Comparison of ENCODE assay signal across 6 cellular contexts in genomic region chr1:44805311-44806024, GRCh38. TPM values are rescaled to one million over a fixed set of nuclear protein-coding genes. Genes with fewer than 3 reads are reported as not detected.
A peak's percentile ranks its signal among the peaks of the same experiment; 100 is the strongest.
DNase-seq lines count a peak whose midpoint lies in the region; ATAC-seq and TF ChIP-seq lines count a peak whose summit lies in the region.
"Had no signal": no experiment of that assay in that cellular context is flagged by ENCODE, and none has a peak within 500 bp of the region (broad histone marks: within the 10 kb centered on the region; RNA-seq: fewer than 3 reads in every experiment).

No MANE protein-coding gene starts in this region.

- H3K27ac Mint-ChIP-seq in activated B cell treated with CpG ODN at 0.5 μM for 24 hours, result peak overlapping the region; percentile 31

- no peak overlapping the region for H3K4me3 Mint-ChIP-seq in activated B cell treated with CpG ODN at 0.5 μM for 24 hours

- H3K27me3 ChIP-seq in esophagus muscularis mucosa (no peaks in the 10 kb centered on the region), stomach (no peaks in the 10 kb centered on the region)

- TF ChIP-seq POLR2A in esophagus muscularis mucosa (IDR thresholded peaks at IDR 0.05; ENCODE audit: low read depth), result no peak
- TF ChIP-seq POLR2A in stomach (IDR thresholded peaks at IDR 0.05), result no peak

- DNase-seq in activated B cell treated with CpG ODN at 0.5 μM for 24 hours (no peak), esophagus muscularis mucosa (ENCODE audit: extremely low spot score) (no peak), stomach (no peak)
- DNase-seq: NCI-H82 had no signal

- TF ChIP-seq EP300 in esophagus muscularis mucosa (IDR thresholded peaks at IDR 0.05) (no peak), stomach (IDR thresholded peaks at IDR 0.05) (no peak)

- peaks cover 64% of the 10 kb centered on the region for H3K4me1 Mint-ChIP-seq in activated B cell treated with CpG ODN at 0.5 μM for 24 hours

- H3K36me3 ChIP-seq in esophagus muscularis mucosa (peaks cover 9 to 47% (median 41%) of the 10 kb centered on the region in 4 donors), stomach (peaks cover 28 to 47% (median 43%) of the 10 kb centered on the region in 4 donors)

- TF ChIP-seq CTCF in activated B cell treated with CpG ODN at 0.5 μM for 24 hours (IDR thresholded peaks at IDR 0.05) (no peak), esophagus muscularis mucosa (IDR thresholded peaks at IDR 0.05) (no peak), stomach (IDR thresholded peaks at IDR 0.05) (no peak)

- H3K9me3 ChIP-seq in esophagus muscularis mucosa (no peaks in the 10 kb centered on the region), stomach (no peaks in the 10 kb centered on the region)

- whole genome bisulfite sequencing in esophagus muscularis mucosa, result 83% methylated on average over 7 of the region's 20 CpGs
- whole genome bisulfite sequencing in stomach, 5 donors, result 91 to 94% (median 93%) methylated on average over 17 to 20 of the region's 20 CpGs

- H3K27me3 Mint-ChIP-seq in activated B cell treated with CpG ODN at 0.5 μM for 24 hours, result no peaks in the 10 kb centered on the region

- intact Hi-C loops in activated B cell treated with CpG ODN at 0.5 μM for 24 hours (cut with micrococcal nuclease), result loop anchor here (10.0 kb wide), 1 partner anchor 779 kb away; the partner anchor contains the start of gene NASP
- intact Hi-C loops in esophagus muscularis mucosa (cut with DNase I), result no loop called here
- intact Hi-C loops in stomach (cut with DNase I; ENCODE audit: low total_unique reads), result no loop called here

- no peaks in the 10 kb centered on the region for H3K9me3 Mint-ChIP-seq in activated B cell treated with CpG ODN at 0.5 μM for 24 hours

- CTCF ChIA-PET in activated B cell treated with CpG ODN at 0.5 μM for 24 hours (lab: Charles Lee), result no interaction called here

- ATAC-seq in activated B cell treated with CpG ODN at 0.5 μM for 24 hours (ENCODE audit: low read depth), result no peak
- no peak for ATAC-seq in GM19324 (IDR thresholded peaks at IDR 0.05; ENCODE audit: low FRiP score, unreplicated experiment)
- ATAC-seq in HG02588 (IDR thresholded peaks at IDR 0.05; ENCODE audit: unreplicated experiment), result no peak

- peaks cover 57% of the 10 kb centered on the region for H3K36me3 Mint-ChIP-seq in activated B cell treated with CpG ODN at 0.5 μM for 24 hours (ENCODE audit: low read depth)

- H3K4me3 ChIP-seq in esophagus muscularis mucosa (no peak overlapping the region), stomach (no peak overlapping the region)

- H3K4me1 ChIP-seq in esophagus muscularis mucosa (peaks cover 76 to 100% (median 92%) of the 10 kb centered on the region in 4 donors), stomach (peaks cover 62 to 96% (median 75%) of the 10 kb centered on the region in 4 donors)

- peak overlapping the region; percentile 96 to 97 (median 96) for H3K27ac ChIP-seq in esophagus muscularis mucosa (replicated peaks in 1 of 4)
- H3K27ac ChIP-seq in stomach, result peak overlapping the region in 3 of 5 donors; percentile 93 to 99 (median 97)

- POLR2A ChIA-PET in activated B cell treated with CpG ODN at 0.5 μM for 24 hours (lab: Charles Lee), result interaction anchor here (0.6 to 8.7 kb wide), 4 partner anchors 6 to 84 kb away, joined by 3 to 364 read pairs (median 144); partner anchors contain the start of gene BTBD19

RNA-seq across cellular contexts. Expression of gene DYNLT4, which starts 1.7 kb away (rescaled TPM):
- total RNA-seq in activated B cell treated with CpG ODN at 0.5 μM for 24 hours, result not detected in 2 replicates
- under 1 TPM in 1 of 4 donors, not detected in 3; 0.83 TPM for total RNA-seq in esophagus muscularis mucosa
- total RNA-seq in stomach, result 10 to 100 TPM in 1 of 5 donors, not detected in 4; 25.5 TPM
- 1 to 10 TPM in 1 of 3 donors, under 1 TPM in 2; 0.38 to 4.4 (median 0.50) TPM for polyA plus RNA-seq in stomach

RNA-seq across cellular contexts. Expression of gene BTBD19, which starts 2.9 kb away (rescaled TPM):
- 25.8 and 27.6 TPM in 2 replicates for total RNA-seq in activated B cell treated with CpG ODN at 0.5 μM for 24 hours
- total RNA-seq in esophagus muscularis mucosa, result 1 to 10 TPM; 2.7 to 6.6 (median 3.4) TPM
- 1 to 10 TPM in 2 of 5 donors, under 1 TPM in 1, not detected in 2; 0.89 to 4.1 (median 2.9) TPM for total RNA-seq in stomach
- polyA plus RNA-seq in stomach, result 1 to 10 TPM; 1.4 to 2.9 (median 2.8) TPM

RNA-seq across cellular contexts. Expression of gene PLK3, which starts 5.3 kb away (rescaled TPM):
- total RNA-seq in activated B cell treated with CpG ODN at 0.5 μM for 24 hours (63.0 and 82.0 TPM in 2 replicates), esophagus muscularis mucosa (10 to 100 TPM in 2 of 4 donors, 1 to 10 TPM in 2; 7.9 to 46.4 (median 10.5) TPM), stomach (10 to 100 TPM in 4 of 5 donors, under 1 TPM in 1; 0.58 to 30.4 (median 24.3) TPM)
- 10 to 100 TPM in 2 of 3 donors, 1 to 10 TPM in 1; 9.5 to 21.2 (median 13.5) TPM for polyA plus RNA-seq in stomach

RNA-seq across cellular contexts. Expression of gene BEST4, which starts 17.5 kb away (rescaled TPM):
- total RNA-seq in activated B cell treated with CpG ODN at 0.5 μM for 24 hours (0.49 and 0.62 TPM in 2 replicates), esophagus muscularis mucosa (under 1 TPM in 1 of 4 donors, not detected in 3; 0.29 TPM), stomach (10 to 100 TPM in 1 of 5 donors, under 1 TPM in 1, not detected in 3; 0.87 to 60.0 TPM)
- polyA plus RNA-seq in stomach, result under 1 TPM in 1 of 3 donors, not detected in 2; 0.35 TPM

RNA-seq across cellular contexts. Expression of gene RPS8, which starts 30.1 kb away (rescaled TPM):
- total RNA-seq in activated B cell treated with CpG ODN at 0.5 μM for 24 hours, result 3,767 and 4,240 TPM in 2 replicates
- 1,000 to 10,000 TPM; 1,063 to 2,408 (median 1,844) TPM for total RNA-seq in esophagus muscularis mucosa
- 1,000 to 10,000 TPM in 4 of 5 donors, 100 to 1,000 TPM in 1; 322 to 2,657 (median 1,647) TPM for total RNA-seq in stomach
- polyA plus RNA-seq in stomach, result 1,000 to 10,000 TPM; 2,591 to 3,429 (median 3,008) TPM
